In genomic region chr14:23071244-23071974, GRCh38 we compare ENCODE assay signal across 9 cellular contexts. TPM values are rescaled to one million over a fixed set of nuclear protein-coding genes. Genes with fewer than 3 reads are reported as not detected.
DNase-seq lines count a peak whose midpoint lies in the region; ATAC-seq and TF ChIP-seq lines count a peak whose summit lies in the region.
"Had no signal": no experiment of that assay in that cellular context is flagged by ENCODE, and none has a peak within 500 bp of the region (broad histone marks: within the 10 kb centered on the region; RNA-seq: fewer than 3 reads in every experiment).

No MANE protein-coding gene starts in this region.

- 0 to 100% methylated on average over 1 to 6 of the region's 14 CpGs for WGBS in IMR-90 (ENCODE audit: extremely low coverage in 2 of 2, insufficient read length in 1 of 2), 2 experiments
- WGBS in stomach, 5 donors, result 0 to 2% (median 2%) methylated on average over 14 of the region's 14 CpGs

- peak overlapping the region; percentile 90 for H4K91ac ChIP-seq in IMR-90 (ENCODE audit: insufficient read depth, low read depth, low read length)

- intact Hi-C loops in CD4-positive, alpha-beta T cell (cut with DNase I, micrococcal nuclease), result loop anchor here (2.0 to 5.0 kb wide), 3 partner anchors 23 to 111 kb away; partner anchors contain the start of genes ACIN1 (in 1 of the 2), C14orf119 (in 1 of the 2) and SLC7A8 (in 1 of the 2)
- intact Hi-C loops in IMR-90 (cut with micrococcal nuclease) (no loop called here), stomach (cut with DNase I; ENCODE audit: low total_unique reads) (no loop called here)

- peak overlapping the region; percentile 94 for H3K23ac ChIP-seq in IMR-90 (ENCODE audit: low read depth, low read length)

- peak overlapping the region; percentile 82 for H3K9ac ChIP-seq in IMR-90 (ENCODE audit: low read depth, low read length)

- peak overlapping the region; percentile 72 to 94 for H4K8ac ChIP-seq in IMR-90 (ENCODE audit: low read depth in 2 of 2, low read length in 2 of 2)

- peak overlapping the region; percentile 97 for H3K56ac ChIP-seq in IMR-90 (ENCODE audit: extremely low read depth, insufficient read depth, low read length)

- H3K79me1 ChIP-seq in IMR-90 (ENCODE audit: low read depth in 1 of 2, low read length in 2 of 2), result peaks cover 11 to 65% of the 10 kb centered on the region in 2 experiments

- H3K9me3 ChIP-seq in CD4-positive, alpha-beta T cell (ENCODE audit: control insufficient read depth, low read length), result no peaks in the 10 kb centered on the region
- H3K9me3 ChIP-seq in IMR-90 (ENCODE audit: control insufficient read depth, insufficient read depth, low read length) (no peaks in the 10 kb centered on the region), stomach (no peaks in the 10 kb centered on the region)

- H3K4me3 Mint-ChIP-seq in CD4-positive, alpha-beta T cell, result peak overlapping the region; percentile 93
- H3K4me3 Mint-ChIP-seq in natural killer cell treated with Interleukin-12 subunit alpha and Interleukin-12 subunit beta and Interleukin-15 and Interleukin-18, amount 100 ng/mL, for 72 hours, result peak overlapping the region; percentile 97

- TF ChIP-seq POLR2A in IMR-90 (IDR thresholded peaks at IDR 0.05; ENCODE audit: low read depth, low read length) (peak; percentile 56), stomach (IDR thresholded peaks at IDR 0.05) (peak in 1 of 4 donors; percentile 45)

- peak overlapping the region; percentile 99 for H2AK9ac ChIP-seq in IMR-90 (replicated peaks; ENCODE audit: low read depth, low read length, poor library complexity)

- peaks cover 38% of the 10 kb centered on the region for H3K36me3 ChIP-seq in IMR-90 (ENCODE audit: control insufficient read depth, insufficient read depth, low read length)
- peaks cover 44 to 77% (median 74%) of the 10 kb centered on the region in 4 donors for H3K36me3 ChIP-seq in stomach

- H3K4me1 ChIP-seq in IMR-90 (ENCODE audit: control insufficient read depth, insufficient read depth, low read length) (peaks cover 13% of the 10 kb centered on the region), stomach (peaks cover 33 to 65% (median 54%) of the 10 kb centered on the region in 4 donors)

- no TSS peak for BruUV-seq in IMR-90 (replicated peaks; lab: Mats Ljungman, UMichigan)

- H3K27me3 Mint-ChIP-seq in CD4-positive, alpha-beta T cell, result no peaks in the 10 kb centered on the region
- no peaks in the 10 kb centered on the region for H3K27me3 Mint-ChIP-seq in natural killer cell treated with Interleukin-12 subunit alpha and Interleukin-12 subunit beta and Interleukin-15 and Interleukin-18, amount 100 ng/mL, for 72 hours

- TF ChIP-seq RAD21 in IMR-90 (IDR thresholded peaks at IDR 0.05; ENCODE audit: low read length), result no peak

- H3K27me3 ChIP-seq in CD4-positive, alpha-beta T cell (ENCODE audit: control insufficient read depth, insufficient read depth, low read length), result no peaks in the 10 kb centered on the region
- H3K27me3 ChIP-seq in IMR-90 (ENCODE audit: control insufficient read depth, insufficient read depth, low read length), result no peaks in the 10 kb centered on the region
- no peaks in the 10 kb centered on the region for H3K27me3 ChIP-seq in stomach

- in situ Hi-C loops in IMR-90 (cut with MboI; ENCODE audit: low sequenced_read_pairs), result no loop called here

- peaks cover 66% of the 10 kb centered on the region for H3K36me3 Mint-ChIP-seq in CD4-positive, alpha-beta T cell (ENCODE audit: low read depth)
- H3K36me3 Mint-ChIP-seq in natural killer cell treated with Interleukin-12 subunit alpha and Interleukin-12 subunit beta and Interleukin-15 and Interleukin-18, amount 100 ng/mL, for 72 hours, result peaks cover 6% of the 10 kb centered on the region

- peak overlapping the region; percentile 21; the same call in 1 of the 2 replicates for H4K5ac ChIP-seq in IMR-90 (ENCODE audit: low read depth, low read length)

- dilution Hi-C loops in IMR-90 (cut with HindIII; ENCODE audit: low sequenced_read_pairs, unreplicated experiment), result no loop called here

- peak overlapping the region; percentile 95 for H3K4ac ChIP-seq in IMR-90 (ENCODE audit: low read depth, low read length)

- H2AK5ac ChIP-seq in IMR-90 (ENCODE audit: low read depth, low read length), result peak overlapping the region; percentile 96

- H3K4me1 Mint-ChIP-seq in CD4-positive, alpha-beta T cell (ENCODE audit: low read depth), result peaks cover 43% of the 10 kb centered on the region
- H3K4me1 Mint-ChIP-seq in natural killer cell treated with Interleukin-12 subunit alpha and Interleukin-12 subunit beta and Interleukin-15 and Interleukin-18, amount 100 ng/mL, for 72 hours (ENCODE audit: low read depth in 2 of 2), result peaks cover 29 to 30% of the 10 kb centered on the region in 2 donors

- H3K9me1 ChIP-seq in IMR-90 (ENCODE audit: insufficient read depth, low read length), result peaks cover 3% of the 10 kb centered on the region; the same call in 1 of the 2 replicates

- peak; percentile 63 to 75 (median 70) for DNase-seq in CD4-positive, alpha-beta T cell
- peak; percentile 94 for DNase-seq in IMR-90
- peak; percentile 60 for DNase-seq in activated T-cell treated with anti-CD3 and anti-CD28 coated beads for 1 hour (ENCODE audit: low read depth)
- DNase-seq in fibroblast of gingiva (ENCODE audit: low read depth), result peak; percentile 95
- peak; percentile 85 for DNase-seq in natural killer cell treated with Interleukin-12 subunit alpha and Interleukin-12 subunit beta and Interleukin-15 and Interleukin-18, amount 100 ng/mL, for 72 hours (ENCODE audit: low spot score)
- DNase-seq in stomach, result peak; percentile 82
- no peak for DNase-seq in NCI-H69 (lab: John Stamatoyannopoulos, UW)

- peaks cover 43% of the 10 kb centered on the region for H4K20me1 ChIP-seq in IMR-90 (ENCODE audit: insufficient read depth, low read length)

- peak overlapping the region; percentile 66 for H3K27ac ChIP-seq in CD4-positive, alpha-beta T cell (ENCODE audit: low read depth, low read length)
- H3K27ac ChIP-seq in IMR-90 (ENCODE audit: insufficient read depth, low read length) (peak overlapping the region; percentile 82), stomach (peak overlapping the region; percentile 76 to 89 (median 86))

- H2AFZ ChIP-seq in IMR-90 (replicated peaks; ENCODE audit: low read length, poor library complexity), result peak overlapping the region; percentile 68

- peak overlapping the region; percentile 50 for H2BK120ac ChIP-seq in IMR-90 (ENCODE audit: low read depth, low read length)

- no peak overlapping the region for H2BK20ac ChIP-seq in IMR-90 (ENCODE audit: low read depth, low read length)

- peak overlapping the region; percentile 55 for H3K4me3 ChIP-seq in IMR-90 (ENCODE audit: insufficient read depth, low read depth, low read length)
- peak overlapping the region; percentile 47 to 68 (median 63) for H3K4me3 ChIP-seq in stomach

- POLR2A ChIA-PET in CD4-positive, alpha-beta T cell (lab: Charles Lee), result interaction anchor here (0.7 to 4.5 kb wide), 9 partner anchors 9 to 501 kb away, joined by 3 to 35 read pairs (median 5); partner anchors contain the start of genes ACIN1, C14orf119, HOMEZ and MRPL52
- POLR2A ChIA-PET in IMR-90 (lab: Charles Lee; ENCODE audit: unreplicated experiment), result interaction anchor here (0.7 to 1.5 kb wide), 4 partner anchors 9 to 24 kb away, joined by 3 to 7 read pairs (median 4); no protein-coding TSS in a partner anchor

- CTCF ChIA-PET in CD4-positive, alpha-beta T cell (lab: Charles Lee), result interaction anchor here (1.2 to 2.2 kb wide), 5 partner anchors 13 to 85 kb away, joined by 4 to 7 read pairs (median 6); partner anchors contain the start of genes ACIN1 and C14orf119
- CTCF ChIA-PET in IMR-90 (lab: Yijun Ruan, JAX), result interaction anchor here (1.0 to 2.1 kb wide), 3 partner anchors 13 to 49 kb away, joined by 3 to 9 read pairs (median 3); partner anchors contain the start of genes ACIN1, C14orf119 and CDH24

- H3K9me3 Mint-ChIP-seq in CD4-positive, alpha-beta T cell, result no peaks in the 10 kb centered on the region
- H3K9me3 Mint-ChIP-seq in natural killer cell treated with Interleukin-12 subunit alpha and Interleukin-12 subunit beta and Interleukin-15 and Interleukin-18, amount 100 ng/mL, for 72 hours, result no peaks in the 10 kb centered on the region

- peak overlapping the region; percentile 33; the same call in 1 of the 3 replicates for H2BK15ac ChIP-seq in IMR-90 (ENCODE audit: low read depth, low read length)

- no peak for TF ChIP-seq CTCF in CD4-positive, alpha-beta T cell (IDR thresholded peaks at IDR 0.05)
- TF ChIP-seq CTCF in IMR-90 (conservative IDR thresholded peaks at IDR 0.05; ENCODE audit: low read depth, low read length) (no peak), stomach (IDR thresholded peaks at IDR 0.05) (no peak)

- no peak for TF ChIP-seq EP300 in stomach (IDR thresholded peaks at IDR 0.05)

- ATAC-seq in CD4-positive, alpha-beta T cell (ENCODE audit: poor library complexity), result peak; percentile 94
- ATAC-seq in GM21447 (IDR thresholded peaks at IDR 0.05; ENCODE audit: unreplicated experiment) (peak; percentile 84), IMR-90 (ENCODE audit: low read depth) (peak; percentile 92)
- ATAC-seq in natural killer cell treated with Interleukin-12 subunit alpha and Interleukin-12 subunit beta and Interleukin-15 and Interleukin-18, amount 100 ng/mL, for 72 hours, result peak; percentile 93 to 94

- H3K14ac ChIP-seq in IMR-90 (replicated peaks; ENCODE audit: low read depth, low read length), result peak overlapping the region; percentile 97

- peak overlapping the region; percentile 36; the same call in 1 of the 2 replicates for H3K18ac ChIP-seq in IMR-90 (ENCODE audit: low read depth, low read length)

- peak overlapping the region; percentile 93 for H3K4me2 ChIP-seq in IMR-90 (ENCODE audit: low read depth, low read length)

- H3K27ac Mint-ChIP-seq in CD4-positive, alpha-beta T cell, result peak overlapping the region; percentile 84
- peak overlapping the region; percentile 85 to 98 for H3K27ac Mint-ChIP-seq in natural killer cell treated with Interleukin-12 subunit alpha and Interleukin-12 subunit beta and Interleukin-15 and Interleukin-18, amount 100 ng/mL, for 72 hours

- H2BK5ac ChIP-seq in IMR-90 (ENCODE audit: low read depth, low read length, poor library complexity, severe bottlenecking), result peak overlapping the region; percentile 67

RNA-seq across cellular contexts. Expression of gene CDH24, which starts 14.1 kb away (rescaled TPM):
- 1 to 10 TPM; 3.3 to 3.7 TPM for total RNA-seq in CD4-positive, alpha-beta T cell
- total RNA-seq in IMR-90 (2012; rRNA removed), result 3.6 and 3.9 TPM in 2 replicates
- polyA plus RNA-seq in IMR-90 (2012; rRNA removed), result 24.4 and 30.0 TPM in 2 replicates
- 11.1 and 16.7 TPM in 2 replicates for polyA plus RNA-seq in IMR-90 (2012; cell fraction: cytosol; rRNA removed)
- 239 and 468 TPM in 2 replicates for polyA plus RNA-seq in IMR-90 (2012; cell fraction: nucleus; rRNA removed; ENCODE audit: low replicate concordance)
- total RNA-seq in natural killer cell treated with Interleukin-12 subunit alpha and Interleukin-12 subunit beta and Interleukin-15 and Interleukin-18, amount 100 ng/mL, for 72 hours, result 1 to 10 TPM in 1 of 2 donors, under 1 TPM in 1; 0.73 to 1.0 TPM
- total RNA-seq in stomach, result 10 to 100 TPM in 1 of 5 donors, 1 to 10 TPM in 3, not detected in 1; 1.2 to 14.3 (median 4.8) TPM
- 1 to 10 TPM; 2.3 to 4.0 (median 3.2) TPM for polyA plus RNA-seq in stomach

RNA-seq across cellular contexts. Expression of gene ACIN1, which starts 23.5 kb away (rescaled TPM):
- 100 to 1,000 TPM; 282 to 288 TPM for total RNA-seq in CD4-positive, alpha-beta T cell
- total RNA-seq in IMR-90 (2012; rRNA removed) (71.9 and 73.8 TPM in 2 replicates), stomach (100 to 1,000 TPM; 114 to 232 (median 123) TPM)
- polyA plus RNA-seq in IMR-90 (2012; rRNA removed) (167 and 185 TPM in 2 replicates), stomach (10 to 100 TPM; 37.1 to 86.4 (median 52.7) TPM)
- 47.0 and 54.1 TPM in 2 replicates for polyA plus RNA-seq in IMR-90 (2012; cell fraction: cytosol; rRNA removed)
- polyA plus RNA-seq in IMR-90 (2012; cell fraction: nucleus; rRNA removed; ENCODE audit: low replicate concordance), result 631 and 1,195 TPM in 2 replicates
- total RNA-seq in natural killer cell treated with Interleukin-12 subunit alpha and Interleukin-12 subunit beta and Interleukin-15 and Interleukin-18, amount 100 ng/mL, for 72 hours, result 100 to 1,000 TPM; 186 to 250 TPM

RNA-seq across cellular contexts. Expression of gene C14orf119, which starts 23.9 kb away (rescaled TPM):
- 1 to 10 TPM; 3.1 to 3.9 TPM for total RNA-seq in CD4-positive, alpha-beta T cell
- total RNA-seq in IMR-90 (2012; rRNA removed), result 61.9 and 83.7 TPM in 2 replicates
- 74.0 and 86.3 TPM in 2 replicates for polyA plus RNA-seq in IMR-90 (2012; rRNA removed)
- polyA plus RNA-seq in IMR-90 (2012; cell fraction: cytosol; rRNA removed), result 36.7 and 38.7 TPM in 2 replicates
- 13.9 and 46.2 TPM in 2 replicates for polyA plus RNA-seq in IMR-90 (2012; cell fraction: nucleus; rRNA removed; ENCODE audit: low replicate concordance)
- 10 to 100 TPM; 41.2 to 55.2 TPM for total RNA-seq in natural killer cell treated with Interleukin-12 subunit alpha and Interleukin-12 subunit beta and Interleukin-15 and Interleukin-18, amount 100 ng/mL, for 72 hours
- 10 to 100 TPM in 2 of 5 donors, 1 to 10 TPM in 2, not detected in 1; 1.8 to 25.2 (median 14.0) TPM for total RNA-seq in stomach
- 10 to 100 TPM; 27.4 to 51.8 (median 49.8) TPM for polyA plus RNA-seq in stomach

RNA-seq across cellular contexts. Expression of gene PSMB11, which starts 29.4 kb away (rescaled TPM):
- total RNA-seq in CD4-positive, alpha-beta T cell, result under 1 TPM; 0.16 to 0.31 TPM
- total RNA-seq in IMR-90 (2012; rRNA removed), result not detected in 2 replicates
- not detected in 2 replicates for polyA plus RNA-seq in IMR-90 (2012; rRNA removed)
- 0.01 TPM in 1 of 2 replicates, not detected in the other for polyA plus RNA-seq in IMR-90 (2012; cell fraction: cytosol; rRNA removed)
- not detected in 2 replicates for polyA plus RNA-seq in IMR-90 (2012; cell fraction: nucleus; rRNA removed; ENCODE audit: low replicate concordance)
- total RNA-seq in natural killer cell treated with Interleukin-12 subunit alpha and Interleukin-12 subunit beta and Interleukin-15 and Interleukin-18, amount 100 ng/mL, for 72 hours, result not detected
- not detected for total RNA-seq in stomach
- polyA plus RNA-seq in stomach, result not detected
- total RNA-seq: glomerular endothelial cell had no signal

RNA-seq across cellular contexts. Expression of gene CIROP, which starts 33.4 kb away (rescaled TPM):
- not detected for total RNA-seq in CD4-positive, alpha-beta T cell
- total RNA-seq in IMR-90 (2012; rRNA removed) (0.28 and 0.36 TPM in 2 replicates), stomach (not detected)
- polyA plus RNA-seq in IMR-90 (2012; rRNA removed) (0.31 and 0.37 TPM in 2 replicates), stomach (not detected)
- 0.23 and 0.43 TPM in 2 replicates for polyA plus RNA-seq in IMR-90 (2012; cell fraction: cytosol; rRNA removed)
- polyA plus RNA-seq in IMR-90 (2012; cell fraction: nucleus; rRNA removed; ENCODE audit: low replicate concordance), result 1.3 and 1.8 TPM in 2 replicates
- not detected for total RNA-seq in natural killer cell treated with Interleukin-12 subunit alpha and Interleukin-12 subunit beta and Interleukin-15 and Interleukin-18, amount 100 ng/mL, for 72 hours
- total RNA-seq: glomerular endothelial cell had no signal

Comparison
In these comparisons a context has a peak if more than half of its experiments do, and no peak if none do; other contexts are left out.
1. intact Hi-C loops: an anchor here in CD4-positive, alpha-beta T cell (2.0 to 5.0 kb wide); none called in IMR-90 and stomach.